ENCODE assay signal across 18 cellular contexts in the genomic region with DNA sequence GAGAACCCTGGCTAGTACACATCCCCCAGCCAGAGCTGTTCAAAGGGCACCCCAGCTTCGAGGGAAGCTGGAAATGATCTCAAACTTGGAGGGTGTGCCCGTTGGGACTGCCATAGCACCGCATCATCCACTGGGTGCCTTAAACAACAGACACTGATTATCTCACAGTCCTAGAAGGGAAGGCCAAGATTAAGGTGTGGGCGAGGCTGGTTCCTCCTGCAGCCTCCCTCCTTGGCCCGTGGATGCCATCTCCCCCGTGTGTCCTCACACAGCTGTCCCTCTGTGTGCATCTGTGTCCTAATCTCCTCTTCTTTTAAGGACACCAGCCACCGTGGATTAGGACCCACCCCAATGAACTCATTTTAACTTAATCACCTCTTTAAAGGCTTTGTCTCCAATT. TPM values are rescaled to one million over a fixed set of nuclear protein-coding genes. Genes with fewer than 3 reads are reported as not detected.
DNase-seq lines count a peak whose midpoint lies in the region; ATAC-seq and TF ChIP-seq lines count a peak whose summit lies in the region.
"Had no signal": no experiment of that assay in that cellular context is flagged by ENCODE, and none has a peak within 500 bp of the region (broad histone marks: within the 10 kb centered on the region; RNA-seq: fewer than 3 reads in every experiment).

No MANE protein-coding gene starts in this region.

- H3K79me2 ChIP-seq in smooth muscle cell (ENCODE audit: low read depth): no peaks in the 10 kb centered on the region

- no peaks in the 10 kb centered on the region for H3F3A ChIP-seq in smooth muscle cell (ENCODE audit: low read depth)

- H3K36me3 Mint-ChIP-seq in CD8-positive, alpha-beta T cell: no peaks in the 10 kb centered on the region

- H3K9ac ChIP-seq in smooth muscle cell (ENCODE audit: low read depth): no peak overlapping the region

- no peak overlapping the region for H3K4me3 ChIP-seq in CD8-positive, alpha-beta T cell (ENCODE audit: low read depth, low read length)
- no peak overlapping the region for H3K4me3 ChIP-seq in RWPE2 (ENCODE audit: severe bottlenecking)
- no peak overlapping the region for H3K4me3 ChIP-seq in gastroesophageal sphincter
- no peak overlapping the region for H3K4me3 ChIP-seq in smooth muscle cell
- H3K4me3 ChIP-seq: Peyer's patch had no signal

- no peaks in the 10 kb centered on the region for H3K9me3 ChIP-seq in CD8-positive, alpha-beta T cell (ENCODE audit: low read length)
- H3K9me3 ChIP-seq in RWPE2 (ENCODE audit: severe bottlenecking) (no peaks in the 10 kb centered on the region), gastroesophageal sphincter (no peaks in the 10 kb centered on the region), smooth muscle cell (replicated peaks; ENCODE audit: low read depth) (no peaks in the 10 kb centered on the region)
- H3K9me3 ChIP-seq: BE2C, Peyer's patch had no signal

- TF ChIP-seq POLR2A in gastroesophageal sphincter (IDR thresholded peaks at IDR 0.05): no peak

- POLR2A ChIA-PET in CD8-positive, alpha-beta T cell (lab: Charles Lee): interaction anchor here (1.3 kb wide), 1 partner anchor 18 kb away, joined by 4 read pairs; no protein-coding TSS in a partner anchor

- TF ChIP-seq EP300 in gastroesophageal sphincter (IDR thresholded peaks at IDR 0.05): no peak

- no peak overlapping the region for H3K4me2 ChIP-seq in smooth muscle cell

- H3K27me3 Mint-ChIP-seq in CD8-positive, alpha-beta T cell (ENCODE audit: low read depth): no peaks in the 10 kb centered on the region

- H2AFZ ChIP-seq in smooth muscle cell (ENCODE audit: low read depth): no peak overlapping the region

- no peak overlapping the region for H3K27ac ChIP-seq in CD8-positive, alpha-beta T cell (ENCODE audit: low read depth, low read length)
- peak overlapping the region; percentile 94 for H3K27ac ChIP-seq in RWPE2 (ENCODE audit: poor library complexity, severe bottlenecking)
- H3K27ac ChIP-seq in gastroesophageal sphincter: peak overlapping the region in 3 of 4 donors; percentile 52 to 100 (median 58)
- peak overlapping the region; percentile 35 for H3K27ac ChIP-seq in smooth muscle cell (ENCODE audit: low read depth)

- CTCF ChIA-PET in CD8-positive, alpha-beta T cell (lab: Charles Lee): interaction anchor here (1.2 to 1.8 kb wide), 3 partner anchors 9 to 55 kb away, joined by 4 to 6 read pairs (median 5); no protein-coding TSS in a partner anchor

- TF ChIP-seq CTCF in CD8-positive, alpha-beta T cell (IDR thresholded peaks at IDR 0.05): no peak
- no peak for TF ChIP-seq CTCF in RWPE2 (IDR thresholded peaks at IDR 0.05; ENCODE audit: poor library complexity, severe bottlenecking)
- TF ChIP-seq CTCF in gastroesophageal sphincter (IDR thresholded peaks at IDR 0.05): no peak
- TF ChIP-seq CTCF in smooth muscle cell (IDR thresholded peaks at IDR 0.05; ENCODE audit: borderline replicate concordance, insufficient read depth, poor library complexity, severe bottlenecking): no peak

- peaks cover 48% of the 10 kb centered on the region for H3K4me1 ChIP-seq in CD8-positive, alpha-beta T cell (ENCODE audit: insufficient read depth, low read length)
- peaks cover 21% of the 10 kb centered on the region for H3K4me1 ChIP-seq in RWPE2 (ENCODE audit: insufficient read depth, poor library complexity, severe bottlenecking)
- H3K4me1 ChIP-seq in gastroesophageal sphincter: peaks cover 0 to 66% (median 9%) of the 10 kb centered on the region in 3 donors
- peaks cover 13% of the 10 kb centered on the region for H3K4me1 ChIP-seq in smooth muscle cell (ENCODE audit: low read depth)

- no peaks in the 10 kb centered on the region for H3K36me3 ChIP-seq in CD8-positive, alpha-beta T cell (ENCODE audit: insufficient read depth, low read length)
- H3K36me3 ChIP-seq in RWPE2 (ENCODE audit: low read depth): no peaks in the 10 kb centered on the region
- H3K36me3 ChIP-seq in gastroesophageal sphincter: no peaks in the 10 kb centered on the region
- H3K36me3 ChIP-seq in smooth muscle cell (ENCODE audit: low read depth): no peaks in the 10 kb centered on the region
- H3K36me3 ChIP-seq: BE2C, Peyer's patch had no signal

- WGBS in gastroesophageal sphincter (ENCODE audit: low coverage in 1 of 2), 2 donors: 29 to 69% methylated on average over 3 to 5 of the region's 7 CpGs
- 60% methylated on average over 7 of the region's 7 CpGs for WGBS in smooth muscle cell (ENCODE audit: low lambda C conversion rate)

- no peaks in the 10 kb centered on the region for H4K20me1 ChIP-seq in smooth muscle cell (ENCODE audit: low read depth)

- DNase-seq in CD8-positive, alpha-beta T cell: peak in 1 of 7 experiments; percentile 1
- DNase-seq in RWPE2 (ENCODE audit: low spot score) (no peak), smooth muscle cell (lab: John Stamatoyannopoulos, UW; ENCODE audit: unreplicated experiment) (no peak), UCSD-AML1 (lab: John Stamatoyannopoulos, UW; ENCODE audit: unreplicated experiment) (no peak), ureter (ENCODE audit: low spot score) (no peak), NOMO-1 (lab: John Stamatoyannopoulos, UW; ENCODE audit: unreplicated experiment in 2 of 2) (no peak)
- DNase-seq: activated CD4-positive, alpha-beta T cell treated with anti-CD3 and anti-CD28 coated beads for 48 hours; activated T-cell treated with anti-CD3 and anti-CD28 coated beads, Interleukin-2, amount 50 U/mL, for 4 hours; BE2C; cortex of kidney; H7; KBM-7; mesendoderm; occipital lobe; Peyer's patch had no signal

- no peak overlapping the region for H3K4me3 Mint-ChIP-seq in CD8-positive, alpha-beta T cell
- H3K4me3 Mint-ChIP-seq: activated T-cell treated with anti-CD3 and anti-CD28 coated beads, Interleukin-2, amount 50 U/mL, for 4 hours; T-helper 1 cell treated with Interleukin-12 subunit alpha and Interleukin-12 subunit beta and Interleukin-4 antibody, amounts not matched to agents 30 μg/mL and 1 μg/mL, for 36 hours had no signal

- H3K9me3 Mint-ChIP-seq in CD8-positive, alpha-beta T cell: no peaks in the 10 kb centered on the region
- H3K9me3 Mint-ChIP-seq: activated T-cell treated with anti-CD3 and anti-CD28 coated beads, Interleukin-2, amount 50 U/mL, for 4 hours; T-helper 1 cell treated with Interleukin-12 subunit alpha and Interleukin-12 subunit beta and Interleukin-4 antibody, amounts not matched to agents 30 μg/mL and 1 μg/mL, for 36 hours had no signal

- H3K27me3 ChIP-seq in CD8-positive, alpha-beta T cell (ENCODE audit: insufficient read depth, low read length): no peaks in the 10 kb centered on the region
- no peaks in the 10 kb centered on the region for H3K27me3 ChIP-seq in RWPE2 (ENCODE audit: insufficient read depth, poor library complexity, severe bottlenecking)
- peaks cover 20% of the 10 kb centered on the region for H3K27me3 ChIP-seq in gastroesophageal sphincter
- no peaks in the 10 kb centered on the region for H3K27me3 ChIP-seq in smooth muscle cell (ENCODE audit: low read depth)
- H3K27me3 ChIP-seq: BE2C, Peyer's patch had no signal

- H3K27ac Mint-ChIP-seq in CD8-positive, alpha-beta T cell: peak overlapping the region; percentile 55
- H3K27ac Mint-ChIP-seq: T-helper 1 cell treated with Interleukin-12 subunit alpha and Interleukin-12 subunit beta and Interleukin-4 antibody, amounts not matched to agents 30 μg/mL and 1 μg/mL, for 36 hours had no signal

- H3K4me1 Mint-ChIP-seq in CD8-positive, alpha-beta T cell (ENCODE audit: low read depth): peaks cover 46% of the 10 kb centered on the region

- intact Hi-C loops in CD8-positive, alpha-beta T cell (cut with DNase I, micrococcal nuclease): no loop called here

- no peak for ATAC-seq in CD8-positive, alpha-beta T cell
- ATAC-seq in RWPE2 (ENCODE audit: low read depth) (no peak), gastroesophageal sphincter (no peak), HG03520 (IDR thresholded peaks at IDR 0.05; ENCODE audit: unreplicated experiment) (no peak)
- ATAC-seq: activated T-cell treated with anti-CD3 and anti-CD28 coated beads, Interleukin-2, amount 50 U/mL, for 4 hours had no signal

RNA-seq across cellular contexts. Expression of a gene that starts 4.2 kb away (rescaled TPM):
- 10 to 100 TPM; 23.5 to 23.8 TPM for total RNA-seq in CD8-positive, alpha-beta T cell
- total RNA-seq in gastroesophageal sphincter (10 to 100 TPM in 1 of 4 donors, 1 to 10 TPM in 3; 4.2 to 11.3 (median 7.4) TPM), smooth muscle cell (1.8 and 1.9 TPM in 2 replicates), ureter (11.5 TPM)
- polyA plus RNA-seq in smooth muscle cell: 1.6 and 3.9 TPM in 2 replicates

RNA-seq across cellular contexts. Expression of a gene that starts 11.7 kb away (rescaled TPM):
- 1 to 10 TPM; 5.9 to 8.2 TPM for total RNA-seq in CD8-positive, alpha-beta T cell
- total RNA-seq in gastroesophageal sphincter (1 to 10 TPM; 5.1 to 9.0 (median 7.0) TPM), smooth muscle cell (0.13 TPM in 1 of 2 replicates, not detected in the other), ureter (3.9 TPM)
- 0.29 and 0.63 TPM in 2 replicates for polyA plus RNA-seq in smooth muscle cell

RNA-seq across cellular contexts. Expression of a gene that starts 21.3 kb away (rescaled TPM):
- 100 to 1,000 TPM; 548 to 551 TPM for total RNA-seq in CD8-positive, alpha-beta T cell
- 100 to 1,000 TPM; 234 to 504 (median 299) TPM for total RNA-seq in gastroesophageal sphincter
- 165 and 205 TPM in 2 replicates for total RNA-seq in smooth muscle cell
- 460 and 465 TPM in 2 replicates for polyA plus RNA-seq in smooth muscle cell
- total RNA-seq in ureter: 182 TPM

RNA-seq across cellular contexts. Expression of a gene that starts 46.5 kb away (rescaled TPM):
- 10 to 100 TPM; 58.3 to 65.3 TPM for total RNA-seq in CD8-positive, alpha-beta T cell
- total RNA-seq in gastroesophageal sphincter (10 to 100 TPM; 11.1 to 28.4 (median 20.9) TPM), smooth muscle cell (10.6 and 15.1 TPM in 2 replicates), ureter (42.2 TPM)
- 3.8 and 10.7 TPM in 2 replicates for polyA plus RNA-seq in smooth muscle cell

RNA-seq across cellular contexts. Expression of a gene that starts 52.3 kb away (rescaled TPM):
- total RNA-seq in CD8-positive, alpha-beta T cell: 10 to 100 TPM; 90.2 to 90.7 TPM
- total RNA-seq in gastroesophageal sphincter (100 to 1,000 TPM in 2 of 4 donors, 10 to 100 TPM in 2; 50.2 to 394 (median 81.5) TPM), smooth muscle cell (72.8 and 83.4 TPM in 2 replicates), ureter (43.7 TPM)
- polyA plus RNA-seq in smooth muscle cell: 169 and 178 TPM in 2 replicates
